8 cellular contexts compared by ENCODE assay signal in genomic region chr1:150487763-150488115, GRCh38. TPM values are rescaled to one million over a fixed set of nuclear protein-coding genes. Genes with fewer than 3 reads are reported as not detected.
DNase-seq lines count a peak whose midpoint lies in the region; ATAC-seq and TF ChIP-seq lines count a peak whose summit lies in the region.

No MANE protein-coding gene starts in this region.

- ATAC-seq in GM18873 (IDR thresholded peaks at IDR 0.05; ENCODE audit: low FRiP score, unreplicated experiment) = no peak
- ATAC-seq in HG02798 (IDR thresholded peaks at IDR 0.05; ENCODE audit: poor library complexity, unreplicated experiment) = no peak
- no peak for ATAC-seq in HG02642 (IDR thresholded peaks at IDR 0.05; ENCODE audit: poor library complexity, unreplicated experiment)

- H3K27me3 Mint-ChIP-seq in CD8-positive, alpha-beta memory T cell = peaks cover 0 to 2% of the 10 kb centered on the region in 2 donors

- DNase-seq in CD8-positive, alpha-beta memory T cell = no peak
- no peak for DNase-seq in GDM1 (lab: John Stamatoyannopoulos, UW)

- no peaks in the 10 kb centered on the region for H3K9me3 Mint-ChIP-seq in CD8-positive, alpha-beta memory T cell

- peak overlapping the region; percentile 88 to 100 (median 98) for H3K4me3 Mint-ChIP-seq in CD8-positive, alpha-beta memory T cell

- peaks cover 9% of the 10 kb centered on the region for H3K4me1 ChIP-seq in CD8-positive, alpha-beta memory T cell (ENCODE audit: insufficient read depth, low read length)
- H3K4me1 ChIP-seq in OCI-LY1 (ENCODE audit: insufficient read depth, low read length, severe bottlenecking) (peaks cover 12% of the 10 kb centered on the region), endocrine pancreas (ENCODE audit: control insufficient read depth, insufficient read depth, low read length) (peaks cover 8% of the 10 kb centered on the region), neutrophil (ENCODE audit: control insufficient read depth in 1 of 2, insufficient read depth in 1 of 2, low read depth in 1 of 2, low read length in 1 of 2) (peaks cover 9 to 12% of the 10 kb centered on the region in 2 experiments)

- peaks cover 20 to 24% (median 21%) of the 10 kb centered on the region in 3 donors for H3K4me1 Mint-ChIP-seq in CD8-positive, alpha-beta memory T cell

- H3K36me3 ChIP-seq in CD8-positive, alpha-beta memory T cell (ENCODE audit: insufficient read depth, low read length) = peaks cover 8% of the 10 kb centered on the region
- peaks cover 29% of the 10 kb centered on the region for H3K36me3 ChIP-seq in OCI-LY1 (ENCODE audit: insufficient read depth, low read length)
- H3K36me3 ChIP-seq in endocrine pancreas (ENCODE audit: control insufficient read depth, insufficient read depth, low read length) = peaks cover 2% of the 10 kb centered on the region
- peaks cover 27% of the 10 kb centered on the region for H3K36me3 ChIP-seq in neutrophil

- H3K27ac Mint-ChIP-seq in CD8-positive, alpha-beta memory T cell = peak overlapping the region; percentile 68 to 99 (median 98)

- CTCF ChIA-PET in CD8-positive, alpha-beta memory T cell (lab: Charles Lee) = interaction anchor here (1.3 kb wide), 2 partner anchors 22 to 73 kb away, joined by 3 read pairs; no protein-coding TSS in a partner anchor

- H3K9me3 ChIP-seq in CD8-positive, alpha-beta memory T cell (ENCODE audit: low read length) = no peaks in the 10 kb centered on the region
- no peaks in the 10 kb centered on the region for H3K9me3 ChIP-seq in OCI-LY1 (ENCODE audit: low read length)
- H3K9me3 ChIP-seq in endocrine pancreas (ENCODE audit: control insufficient read depth, low read length) = no peaks in the 10 kb centered on the region
- no peaks in the 10 kb centered on the region for H3K9me3 ChIP-seq in neutrophil

- H4K20me1 ChIP-seq in OCI-LY1 (ENCODE audit: insufficient read depth, low read length) = no peaks in the 10 kb centered on the region

- H3K9ac ChIP-seq in OCI-LY1 (ENCODE audit: low read length) (peak overlapping the region; percentile 98), endocrine pancreas (ENCODE audit: control insufficient read depth, insufficient read depth, low read length) (peak overlapping the region; percentile 96)

- no peaks in the 10 kb centered on the region for H3K9me2 ChIP-seq in OCI-LY1 (ENCODE audit: low read depth, low read length)

- H2AFZ ChIP-seq in OCI-LY1 (ENCODE audit: low read length) = peak overlapping the region; percentile 77; the same call in 1 of the 2 replicates

- H3K27me3 ChIP-seq in CD8-positive, alpha-beta memory T cell (ENCODE audit: insufficient read depth, low read length, poor library complexity, severe bottlenecking) = no peaks in the 10 kb centered on the region
- H3K27me3 ChIP-seq in OCI-LY1 (ENCODE audit: insufficient read depth, low read length) (no peaks in the 10 kb centered on the region), endocrine pancreas (ENCODE audit: control insufficient read depth, insufficient read depth, low read length) (no peaks in the 10 kb centered on the region), neutrophil (no peaks in the 10 kb centered on the region)

- peaks cover 9 to 45% (median 13%) of the 10 kb centered on the region in 3 donors for H3K36me3 Mint-ChIP-seq in CD8-positive, alpha-beta memory T cell

- H3K4me3 ChIP-seq in CD8-positive, alpha-beta memory T cell (ENCODE audit: low read length) = peak overlapping the region; percentile 99
- H3K4me3 ChIP-seq in OCI-LY1 (ENCODE audit: low read depth, low read length, poor library complexity, severe bottlenecking) (peak overlapping the region; percentile 98), endocrine pancreas (ENCODE audit: control insufficient read depth, insufficient read depth, low read length) (peak overlapping the region; percentile 82), neutrophil (ENCODE audit: low read depth in 1 of 2, low read length in 1 of 2) (peak overlapping the region; percentile 88 to 94)

- no peaks in the 10 kb centered on the region for H3F3A ChIP-seq in OCI-LY1 (ENCODE audit: insufficient read depth, low read length)

- peaks cover 5% of the 10 kb centered on the region; the same call in 1 of the 2 replicates for H3K79me2 ChIP-seq in OCI-LY1 (ENCODE audit: insufficient read depth, low read length)

- peak overlapping the region; percentile 90 for H3K4me2 ChIP-seq in OCI-LY1 (ENCODE audit: low read length)

- POLR2A ChIA-PET in CD8-positive, alpha-beta memory T cell (lab: Charles Lee) = interaction anchor here (1.2 to 1.4 kb wide), 3 partner anchors 10 to 124 kb away, joined by 3 to 5 read pairs (median 5); partner anchors contain the start of genes FALEC and RPRD2

- H3K27ac ChIP-seq in CD8-positive, alpha-beta memory T cell (ENCODE audit: low read depth, low read length) = peak overlapping the region; percentile 82
- H3K27ac ChIP-seq in OCI-LY1 (ENCODE audit: low read depth, low read length, poor library complexity, severe bottlenecking) (peak overlapping the region; percentile 31), neutrophil (peak overlapping the region; percentile 69)

- TF ChIP-seq CTCF in OCI-LY1 (IDR thresholded peaks at IDR 0.05; ENCODE audit: low read length) (no peak), neutrophil (IDR thresholded peaks at IDR 0.05) (no peak)

RNA-seq across cellular contexts. Expression of gene TARS2, which starts 0.5 kb away (rescaled TPM):
- 10 to 100 TPM; 49.7 to 51.2 TPM for total RNA-seq in CD8-positive, alpha-beta memory T cell
- polyA plus RNA-seq in CD8-positive, alpha-beta memory T cell = 29.0 TPM

RNA-seq across cellular contexts. Expression of gene ECM1, which starts 20.2 kb away (rescaled TPM):
- total RNA-seq in CD8-positive, alpha-beta memory T cell = 1 to 10 TPM; 1.3 to 1.5 TPM
- polyA plus RNA-seq in CD8-positive, alpha-beta memory T cell = 0.09 TPM

RNA-seq across cellular contexts. Expression of gene FALEC, which starts 27.8 kb away (rescaled TPM):
- not detected for total RNA-seq in CD8-positive, alpha-beta memory T cell
- not detected for polyA plus RNA-seq in CD8-positive, alpha-beta memory T cell

Comparison
In these comparisons a context has a peak if more than half of its experiments do, and no peak if none do; other contexts are left out.
1. H3K27ac ChIP-seq: peak in every context shown above with its lines; median percentile 82 in CD8-positive, alpha-beta memory T cell; 69 in neutrophil; 31 in OCI-LY1.